Comparison of ENCODE assay signal across 2 cellular contexts in genomic region chr1:201091256-201091655, GRCh38.
A peak's percentile ranks its signal among the peaks of the same experiment; 100 is the strongest.
TF ChIP-seq lines count a peak whose summit lies in the region.

No MANE protein-coding gene starts in this region.

TF ChIP-seq in HEK293, 187 proteins besides CTCF, POLR2A, EP300 and RAD21:
- no peak for TF ChIP-seq ZNF214 (tag by site-specific recombination; IDR thresholded peaks at IDR 0.05; ENCODE audit: borderline replicate concordance)
- TF ChIP-seq, protein P1, sequence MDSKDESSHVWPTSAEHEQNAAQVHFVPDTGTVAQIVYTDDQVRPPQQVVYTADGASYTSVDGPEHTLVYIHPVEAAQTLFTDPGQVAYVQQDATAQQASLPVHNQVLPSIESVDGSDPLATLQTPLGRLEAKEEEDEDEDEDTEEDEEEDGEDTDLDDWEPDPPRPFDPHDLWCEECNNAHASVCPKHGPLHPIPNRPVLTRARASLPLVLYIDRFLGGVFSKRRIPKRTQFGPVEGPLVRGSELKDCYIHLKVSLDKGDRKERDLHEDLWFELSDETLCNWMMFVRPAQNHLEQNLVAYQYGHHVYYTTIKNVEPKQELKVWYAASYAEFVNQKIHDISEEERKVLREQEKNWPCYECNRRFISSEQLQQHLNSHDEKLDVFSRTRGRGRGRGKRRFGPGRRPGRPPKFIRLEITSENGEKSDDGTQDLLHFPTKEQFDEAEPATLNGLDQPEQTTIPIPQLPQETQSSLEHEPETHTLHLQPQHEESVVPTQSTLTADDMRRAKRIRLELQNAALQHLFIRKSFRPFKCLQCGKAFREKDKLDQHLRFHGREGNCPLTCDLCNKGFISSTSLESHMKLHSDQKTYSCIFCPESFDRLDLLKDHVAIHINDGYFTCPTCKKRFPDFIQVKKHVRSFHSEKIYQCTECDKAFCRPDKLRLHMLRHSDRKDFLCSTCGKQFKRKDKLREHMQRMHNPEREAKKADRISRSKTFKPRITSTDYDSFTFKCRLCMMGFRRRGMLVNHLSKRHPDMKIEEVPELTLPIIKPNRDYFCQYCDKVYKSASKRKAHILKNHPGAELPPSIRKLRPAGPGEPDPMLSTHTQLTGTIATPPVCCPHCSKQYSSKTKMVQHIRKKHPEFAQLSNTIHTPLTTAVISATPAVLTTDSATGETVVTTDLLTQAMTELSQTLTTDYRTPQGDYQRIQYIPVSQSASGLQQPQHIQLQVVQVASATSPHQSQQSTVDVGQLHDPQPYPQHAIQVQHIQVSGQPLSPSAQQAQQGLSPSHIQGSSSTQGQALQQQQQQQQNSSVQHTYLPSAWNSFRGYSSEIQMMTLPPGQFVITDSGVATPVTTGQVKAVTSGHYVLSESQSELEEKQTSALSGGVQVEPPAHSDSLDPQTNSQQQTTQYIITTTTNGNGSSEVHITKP (tag by site-specific recombination; IDR thresholded peaks at IDR 0.05) = peak; percentile 76
- TF ChIP-seq, protein P2, sequence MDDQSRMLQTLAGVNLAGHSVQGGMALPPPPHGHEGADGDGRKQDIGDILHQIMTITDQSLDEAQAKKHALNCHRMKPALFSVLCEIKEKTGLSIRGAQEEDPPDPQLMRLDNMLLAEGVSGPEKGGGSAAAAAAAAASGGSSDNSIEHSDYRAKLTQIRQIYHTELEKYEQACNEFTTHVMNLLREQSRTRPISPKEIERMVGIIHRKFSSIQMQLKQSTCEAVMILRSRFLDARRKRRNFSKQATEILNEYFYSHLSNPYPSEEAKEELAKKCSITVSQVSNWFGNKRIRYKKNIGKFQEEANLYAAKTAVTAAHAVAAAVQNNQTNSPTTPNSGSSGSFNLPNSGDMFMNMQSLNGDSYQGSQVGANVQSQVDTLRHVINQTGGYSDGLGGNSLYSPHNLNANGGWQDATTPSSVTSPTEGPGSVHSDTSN (CRISPR knock-in tag; IDR thresholded peaks at IDR 0.05) = no peak

TF ChIP-seq in K562, 482 proteins besides CTCF, POLR2A, EP300 and RAD21:
- TF ChIP-seq RHOXF2B (CRISPR knock-in tag; conservative IDR thresholded peaks at IDR 0.05) (no peak), HEY1 (CRISPR knock-in tag; IDR thresholded peaks at IDR 0.05; ENCODE audit: borderline replicate concordance) (no peak), MYNN (IDR thresholded peaks at IDR 0.05) (no peak), MYNN (CRISPR knock-in tag; IDR thresholded peaks at IDR 0.05) (no peak), PKNOX1 (IDR thresholded peaks at IDR 0.05) (no peak), CEBPZ (IDR thresholded peaks at IDR 0.05; ENCODE audit: borderline replicate concordance, low read depth, low read length) (no peak), SRSF9 (IDR thresholded peaks at IDR 0.05; ENCODE audit: borderline replicate concordance, low read depth, low read length) (no peak), SMARCC2 (IDR thresholded peaks at IDR 0.05; ENCODE audit: low read depth) (no peak), TAF7 (tag; IDR thresholded peaks at IDR 0.05) (no peak), CBX2 (IDR thresholded peaks at IDR 0.05; ENCODE audit: insufficient read depth, low read length, poor library complexity, severe bottlenecking) (no peak), ATF7 (IDR thresholded peaks at IDR 0.05) (0 out of 2 replicates have a peak, but pooled peaks have one; percentile 37), MCM7 (IDR thresholded peaks at IDR 0.05) (no peak), ZSCAN32 (CRISPR knock-in tag; IDR thresholded peaks at IDR 0.05) (no peak), DIDO1 (tag; IDR thresholded peaks at IDR 0.05; ENCODE audit: low read depth) (no peak)
- TF ChIP-seq, protein P3, sequence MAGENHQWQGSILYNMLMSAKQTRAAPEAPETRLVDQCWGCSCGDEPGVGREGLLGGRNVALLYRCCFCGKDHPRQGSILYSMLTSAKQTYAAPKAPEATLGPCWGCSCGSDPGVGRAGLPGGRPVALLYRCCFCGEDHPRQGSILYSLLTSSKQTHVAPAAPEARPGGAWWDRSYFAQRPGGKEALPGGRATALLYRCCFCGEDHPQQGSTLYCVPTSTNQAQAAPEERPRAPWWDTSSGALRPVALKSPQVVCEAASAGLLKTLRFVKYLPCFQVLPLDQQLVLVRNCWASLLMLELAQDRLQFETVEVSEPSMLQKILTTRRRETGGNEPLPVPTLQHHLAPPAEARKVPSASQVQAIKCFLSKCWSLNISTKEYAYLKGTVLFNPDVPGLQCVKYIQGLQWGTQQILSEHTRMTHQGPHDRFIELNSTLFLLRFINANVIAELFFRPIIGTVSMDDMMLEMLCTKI (IDR thresholded peaks at IDR 0.05; ENCODE audit: partially characterized antibody) = no peak
- TF ChIP-seq, protein P4, sequence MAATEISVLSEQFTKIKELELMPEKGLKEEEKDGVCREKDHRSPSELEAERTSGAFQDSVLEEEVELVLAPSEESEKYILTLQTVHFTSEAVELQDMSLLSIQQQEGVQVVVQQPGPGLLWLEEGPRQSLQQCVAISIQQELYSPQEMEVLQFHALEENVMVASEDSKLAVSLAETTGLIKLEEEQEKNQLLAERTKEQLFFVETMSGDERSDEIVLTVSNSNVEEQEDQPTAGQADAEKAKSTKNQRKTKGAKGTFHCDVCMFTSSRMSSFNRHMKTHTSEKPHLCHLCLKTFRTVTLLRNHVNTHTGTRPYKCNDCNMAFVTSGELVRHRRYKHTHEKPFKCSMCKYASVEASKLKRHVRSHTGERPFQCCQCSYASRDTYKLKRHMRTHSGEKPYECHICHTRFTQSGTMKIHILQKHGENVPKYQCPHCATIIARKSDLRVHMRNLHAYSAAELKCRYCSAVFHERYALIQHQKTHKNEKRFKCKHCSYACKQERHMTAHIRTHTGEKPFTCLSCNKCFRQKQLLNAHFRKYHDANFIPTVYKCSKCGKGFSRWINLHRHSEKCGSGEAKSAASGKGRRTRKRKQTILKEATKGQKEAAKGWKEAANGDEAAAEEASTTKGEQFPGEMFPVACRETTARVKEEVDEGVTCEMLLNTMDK (IDR thresholded peaks at IDR 0.05; ENCODE audit: borderline replicate concordance, insufficient read depth, low read depth, low read length, poor library complexity, severe bottlenecking) = no peak
- TF ChIP-seq, protein P5, sequence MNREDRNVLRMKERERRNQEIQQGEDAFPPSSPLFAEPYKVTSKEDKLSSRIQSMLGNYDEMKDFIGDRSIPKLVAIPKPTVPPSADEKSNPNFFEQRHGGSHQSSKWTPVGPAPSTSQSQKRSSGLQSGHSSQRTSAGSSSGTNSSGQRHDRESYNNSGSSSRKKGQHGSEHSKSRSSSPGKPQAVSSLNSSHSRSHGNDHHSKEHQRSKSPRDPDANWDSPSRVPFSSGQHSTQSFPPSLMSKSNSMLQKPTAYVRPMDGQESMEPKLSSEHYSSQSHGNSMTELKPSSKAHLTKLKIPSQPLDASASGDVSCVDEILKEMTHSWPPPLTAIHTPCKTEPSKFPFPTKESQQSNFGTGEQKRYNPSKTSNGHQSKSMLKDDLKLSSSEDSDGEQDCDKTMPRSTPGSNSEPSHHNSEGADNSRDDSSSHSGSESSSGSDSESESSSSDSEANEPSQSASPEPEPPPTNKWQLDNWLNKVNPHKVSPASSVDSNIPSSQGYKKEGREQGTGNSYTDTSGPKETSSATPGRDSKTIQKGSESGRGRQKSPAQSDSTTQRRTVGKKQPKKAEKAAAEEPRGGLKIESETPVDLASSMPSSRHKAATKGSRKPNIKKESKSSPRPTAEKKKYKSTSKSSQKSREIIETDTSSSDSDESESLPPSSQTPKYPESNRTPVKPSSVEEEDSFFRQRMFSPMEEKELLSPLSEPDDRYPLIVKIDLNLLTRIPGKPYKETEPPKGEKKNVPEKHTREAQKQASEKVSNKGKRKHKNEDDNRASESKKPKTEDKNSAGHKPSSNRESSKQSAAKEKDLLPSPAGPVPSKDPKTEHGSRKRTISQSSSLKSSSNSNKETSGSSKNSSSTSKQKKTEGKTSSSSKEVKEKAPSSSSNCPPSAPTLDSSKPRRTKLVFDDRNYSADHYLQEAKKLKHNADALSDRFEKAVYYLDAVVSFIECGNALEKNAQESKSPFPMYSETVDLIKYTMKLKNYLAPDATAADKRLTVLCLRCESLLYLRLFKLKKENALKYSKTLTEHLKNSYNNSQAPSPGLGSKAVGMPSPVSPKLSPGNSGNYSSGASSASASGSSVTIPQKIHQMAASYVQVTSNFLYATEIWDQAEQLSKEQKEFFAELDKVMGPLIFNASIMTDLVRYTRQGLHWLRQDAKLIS (CRISPR knock-in tag; IDR thresholded peaks at IDR 0.05) = no peak
- TF ChIP-seq, protein P1 (IDR thresholded peaks at IDR 0.05; ENCODE audit: partially characterized antibody) = peak; percentile 93
- TF ChIP-seq, protein P6, sequence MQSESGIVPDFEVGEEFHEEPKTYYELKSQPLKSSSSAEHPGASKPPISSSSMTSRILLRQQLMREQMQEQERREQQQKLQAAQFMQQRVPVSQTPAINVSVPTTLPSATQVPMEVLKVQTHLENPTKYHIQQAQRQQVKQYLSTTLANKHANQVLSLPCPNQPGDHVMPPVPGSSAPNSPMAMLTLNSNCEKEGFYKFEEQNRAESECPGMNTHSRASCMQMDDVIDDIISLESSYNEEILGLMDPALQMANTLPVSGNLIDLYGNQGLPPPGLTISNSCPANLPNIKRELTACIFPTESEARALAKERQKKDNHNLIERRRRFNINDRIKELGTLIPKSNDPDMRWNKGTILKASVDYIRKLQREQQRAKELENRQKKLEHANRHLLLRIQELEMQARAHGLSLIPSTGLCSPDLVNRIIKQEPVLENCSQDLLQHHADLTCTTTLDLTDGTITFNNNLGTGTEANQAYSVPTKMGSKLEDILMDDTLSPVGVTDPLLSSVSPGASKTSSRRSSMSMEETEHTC (IDR thresholded peaks at IDR 0.05) = no peak
TF ChIP-seq in K562: peak in this region for 2.
